Comparison of ENCODE assay signal across 1 cellular context in the genomic region with DNA sequence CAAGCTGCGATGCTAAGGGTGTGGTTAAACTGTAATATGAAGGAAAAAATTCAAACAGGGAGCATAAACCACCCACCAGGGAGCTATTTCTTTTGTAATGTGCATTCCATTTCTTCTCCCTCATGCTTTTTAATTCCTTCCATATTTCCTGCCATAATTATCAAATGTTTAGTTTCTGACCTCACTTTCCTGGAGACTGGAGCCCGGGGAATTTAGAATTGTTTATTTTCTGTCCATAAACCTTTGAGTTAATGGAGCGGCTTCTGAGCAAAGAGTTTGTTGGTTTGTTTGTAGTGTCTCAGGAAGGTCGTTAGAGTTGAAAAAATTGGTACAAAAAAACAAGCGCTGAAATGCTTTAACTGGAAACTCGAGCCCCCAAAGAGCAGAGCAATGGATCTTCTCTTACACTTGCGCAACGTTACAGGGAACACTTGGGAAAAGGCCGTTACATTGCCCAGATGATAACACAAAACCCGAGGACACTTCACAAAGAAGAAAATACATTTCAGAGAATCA.
TF ChIP-seq lines count a peak whose summit lies in the region.

No MANE protein-coding gene starts in this region.

TF ChIP-seq in GM23338, 12 proteins besides CTCF, POLR2A, EP300 and RAD21 (continued from another document):
- TF ChIP-seq JUNB (IDR thresholded peaks at IDR 0.05; ENCODE audit: unreplicated experiment): no peak
- no peak for TF ChIP-seq ZNF331 (CRISPR knock-in tag; IDR thresholded peaks at IDR 0.05; ENCODE audit: low read depth)
- TF ChIP-seq STAT1 (IDR thresholded peaks at IDR 0.05; ENCODE audit: unreplicated experiment): no peak
